28 cellular contexts compared by ENCODE assay signal in the genomic region with DNA sequence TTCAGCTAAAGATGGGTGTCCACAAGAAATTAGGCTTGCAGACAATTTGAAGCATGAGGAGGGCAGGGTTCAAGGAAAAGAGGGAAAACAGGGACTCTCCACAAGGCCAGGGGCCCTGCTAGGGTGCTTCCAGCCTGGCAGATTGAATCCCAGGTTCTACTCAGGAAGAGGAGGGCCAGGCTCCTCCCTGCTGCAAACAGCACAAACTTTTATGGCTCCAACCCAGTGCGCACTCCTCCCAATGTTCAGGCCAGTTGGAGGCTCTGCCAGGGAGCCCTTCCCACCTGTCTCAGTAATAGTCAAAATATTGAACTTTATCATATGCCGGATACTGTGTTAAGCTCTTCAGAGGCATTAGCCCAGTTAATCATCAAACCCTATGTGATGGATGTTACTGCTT.
"Had no signal": no experiment of that assay in that cellular context is flagged by ENCODE, and none has a peak within 500 bp of the region (broad histone marks: within the 10 kb centered on the region; RNA-seq: fewer than 3 reads in every experiment).

No MANE protein-coding gene starts in this region.

- H3K27ac Mint-ChIP-seq: immature natural killer cell; mesothelial cell of epicardium; naive thymus-derived CD4-positive, alpha-beta T cell; natural killer cell treated with Interleukin-12 subunit alpha and Interleukin-12 subunit beta and Interleukin-15 and Interleukin-18, amount 100 ng/mL, for 72 hours; stimulated activated naive CD8-positive, alpha-beta T cell treated with anti-CD3 and anti-CD28 coated beads, Interleukin-15, Interleukin-2, amounts not matched to agents 100 ng/mL and 50 ng/mL, for 24 hours; type B pancreatic cell had no signal

- H3K27me3 Mint-ChIP-seq: naive thymus-derived CD4-positive, alpha-beta T cell; natural killer cell treated with Interleukin-12 subunit alpha and Interleukin-12 subunit beta and Interleukin-15 and Interleukin-18, amount 100 ng/mL, for 72 hours; type B pancreatic cell had no signal

- ATAC-seq: naive thymus-derived CD4-positive, alpha-beta T cell; natural killer cell treated with Interleukin-12 subunit alpha and Interleukin-12 subunit beta and Interleukin-15 and Interleukin-18, amount 100 ng/mL, for 72 hours; pancreas; right cardiac atrium; sciatic nerve had no signal

- H3K9me3 ChIP-seq: left ventricle myocardium inferior, pancreas, prostate gland, suprapubic skin, thoracic aorta, tibial artery, uterus had no signal

- H3K4me3 ChIP-seq: left ventricle myocardium inferior, lung, pancreas, prostate gland, skin epidermis, suprapubic skin, thoracic aorta, tibial artery, uterus had no signal

- H3K27me3 ChIP-seq: pancreas, suprapubic skin, tibial artery, uterus had no signal

- H3K36me3 ChIP-seq: left ventricle myocardium inferior, pancreas, prostate gland, suprapubic skin, thoracic aorta, tibial artery, uterus had no signal

- H3K9me3 Mint-ChIP-seq: mesothelial cell of epicardium had no signal

- H3K4me1 Mint-ChIP-seq: immature natural killer cell; naive thymus-derived CD4-positive, alpha-beta T cell had no signal

- H3K4me3 Mint-ChIP-seq: immature natural killer cell; mesothelial cell of epicardium; naive thymus-derived CD4-positive, alpha-beta T cell; natural killer cell treated with Interleukin-12 subunit alpha and Interleukin-12 subunit beta and Interleukin-15 and Interleukin-18, amount 100 ng/mL, for 72 hours; neural crest cell; stimulated activated naive CD8-positive, alpha-beta T cell treated with anti-CD3 and anti-CD28 coated beads, Interleukin-15, Interleukin-2, amounts not matched to agents 100 ng/mL and 50 ng/mL, for 24 hours; type B pancreatic cell had no signal

- H3K4me1 ChIP-seq: left ventricle myocardium inferior, pancreas, prostate gland, suprapubic skin, tibial artery, uterus had no signal

- H3K27ac ChIP-seq: left ventricle myocardium inferior, pancreas, prostate gland, skin epidermis, suprapubic skin, thoracic aorta, tibial artery, uterus had no signal

- DNase-seq: hypothalamus; immature natural killer cell; kidney; left ventricle myocardium inferior; mesendoderm; naive thymus-derived CD4-positive, alpha-beta T cell; nucleus accumbens; pancreas; retina; right cardiac atrium; stimulated activated CD4-positive, alpha-beta T cell treated with anti-CD3 and anti-CD28 coated beads, Interleukin-12 subunit alpha, Interleukin-12 subunit beta, amount 100 ng/mL, for 4 hours; stimulated activated CD4-positive, alpha-beta T cell treated with anti-CD3 and anti-CD28 coated beads, Interleukin-15, amount 100 ng/mL, for 24 hours; stimulated activated CD4-positive, alpha-beta T cell treated with anti-CD3 and anti-CD28 coated beads, Interleukin-2, amount 100 ng/mL, for 24 hours; stimulated activated CD4-positive, alpha-beta T cell treated with anti-CD3 and anti-CD28 coated beads, Interleukin-4, amount 100 ng/mL, for 1 hour; stimulated activated naive CD4-positive, alpha-beta T cell; tibial artery; uterus had no signal

- H3K36me3 Mint-ChIP-seq: immature natural killer cell; mesothelial cell of epicardium; naive thymus-derived CD4-positive, alpha-beta T cell; natural killer cell treated with Interleukin-12 subunit alpha and Interleukin-12 subunit beta and Interleukin-15 and Interleukin-18, amount 100 ng/mL, for 72 hours; type B pancreatic cell had no signal
